16 cellular contexts compared by ENCODE assay signal in genomic region chr21:33369586-33369985, GRCh38.
"Had no signal": no experiment of that assay in that cellular context is flagged by ENCODE, and none has a peak within 500 bp of the region (broad histone marks: within the 10 kb centered on the region; RNA-seq: fewer than 3 reads in every experiment).

No MANE protein-coding gene starts in this region.

- H3K9me3 ChIP-seq: pancreas had no signal

- DNase-seq: cortex of kidney; effector memory CD4-positive, alpha-beta T cell; heart left ventricle; hippocampal formation; naive thymus-derived CD8-positive, alpha-beta T cell; nucleus accumbens; pancreas; right cardiac atrium; small intestine; stimulated activated CD4-positive, alpha-beta T cell treated with anti-CD3 and anti-CD28 coated beads, Interleukin-12 subunit alpha, Interleukin-12 subunit beta, amount 100 ng/mL, for 4 hours; stimulated activated CD4-positive, alpha-beta T cell treated with anti-CD3 and anti-CD28 coated beads, Interleukin-2, amount 100 ng/mL, for 48 hours had no signal

- H3K36me3 ChIP-seq: heart left ventricle, neural progenitor cell, pancreas, tibial artery had no signal

- H3K27me3 ChIP-seq: heart left ventricle, neural progenitor cell, pancreas, tibial artery had no signal

- H3K36me3 Mint-ChIP-seq: neural progenitor cell had no signal

- H3K27ac ChIP-seq: heart left ventricle, neural progenitor cell, pancreas, tibial artery had no signal

- H3K4me1 Mint-ChIP-seq: neural progenitor cell had no signal

- ATAC-seq: esophagus mucosa; heart left ventricle; naive thymus-derived CD8-positive, alpha-beta T cell; pancreas; right cardiac atrium had no signal

- H3K4me3 ChIP-seq: heart left ventricle, neural progenitor cell, pancreas, tibial artery had no signal

- H3K27ac Mint-ChIP-seq: neural progenitor cell; progenitor cell of endocrine pancreas; stimulated activated naive CD8-positive, alpha-beta T cell treated with anti-CD3 and anti-CD28 coated beads, Interleukin-15, Interleukin-2, amounts not matched to agents 100 ng/mL and 50 ng/mL, for 24 hours had no signal

- H3K9ac ChIP-seq: neural progenitor cell had no signal

- H3K27me3 Mint-ChIP-seq: progenitor cell of endocrine pancreas; stimulated activated naive CD8-positive, alpha-beta T cell treated with anti-CD3 and anti-CD28 coated beads, Interleukin-15, Interleukin-2, amounts not matched to agents 100 ng/mL and 50 ng/mL, for 24 hours had no signal

- H3K4me1 ChIP-seq: neural progenitor cell, tibial artery had no signal

- H3K4me3 Mint-ChIP-seq: naive thymus-derived CD8-positive, alpha-beta T cell; neural progenitor cell; stimulated activated naive CD8-positive, alpha-beta T cell treated with anti-CD3 and anti-CD28 coated beads, Interleukin-15, Interleukin-2, amounts not matched to agents 100 ng/mL and 50 ng/mL, for 24 hours had no signal
